In genomic region chr5:124806026-124806856, GRCh38 we compare ENCODE assay signal across 8 cellular contexts. TPM values are rescaled to one million over a fixed set of nuclear protein-coding genes. Genes with fewer than 3 reads are reported as not detected.
DNase-seq lines count a peak whose midpoint lies in the region; ATAC-seq and TF ChIP-seq lines count a peak whose summit lies in the region.

No MANE protein-coding gene starts in this region.

- TF ChIP-seq RAD21 in SK-N-SH (IDR thresholded peaks at IDR 0.05; ENCODE audit: low read length) = peak; percentile 39

- no peaks in the 10 kb centered on the region for H3K27me3 ChIP-seq in SK-N-SH (ENCODE audit: insufficient read depth)
- H3K27me3 ChIP-seq in heart left ventricle = no peaks in the 10 kb centered on the region
- no peaks in the 10 kb centered on the region for H3K27me3 ChIP-seq in Caco-2 (replicated peaks; ENCODE audit: control insufficient read depth, insufficient read depth, low read length)
- H3K27me3 ChIP-seq in tibial artery = no peaks in the 10 kb centered on the region

- H3K4me2 ChIP-seq in SK-N-SH = peak overlapping the region; percentile 25; the same call in 1 of the 2 replicates

- H3K4me3 ChIP-seq in SK-N-SH (ENCODE audit: low read depth in 2 of 2, low read length in 1 of 2) = no peak overlapping the region
- H3K4me3 ChIP-seq in heart left ventricle = no peak overlapping the region
- H3K4me3 ChIP-seq in Caco-2 (ENCODE audit: low read depth, low read length) = no peak overlapping the region
- H3K4me3 ChIP-seq in tibial artery = no peak overlapping the region

- H3K9me3 Mint-ChIP-seq in Caco-2 (ENCODE audit: unreplicated experiment) = no peaks in the 10 kb centered on the region
- peaks cover 3% of the 10 kb centered on the region for H3K9me3 Mint-ChIP-seq in activated T-helper 1 cell treated with anti-CD3 and anti-CD28 coated beads, Interleukin-12 subunit alpha, Interleukin-12 subunit beta, Interleukin-2, Interleukin-4 antibody, amounts not matched to agents 30 ng/mL and 10 ng/mL and 1 ng/mL, durations not matched to agents 14 hours and 24 hours and 36 hours

- no peak for TF ChIP-seq POLR2A in heart left ventricle (IDR thresholded peaks at IDR 0.05)

- POLR2A ChIA-PET in SK-N-SH (lab: Yijun Ruan, JAX) = interaction anchor here (1.0 to 1.9 kb wide), 2 partner anchors 58 to 60 kb away, joined by 4 to 10 read pairs; no protein-coding TSS in a partner anchor
- POLR2A ChIA-PET in Caco-2 (lab: Charles Lee) = no interaction called here

- H3K27ac ChIP-seq in SK-N-SH (ENCODE audit: low read depth in 2 of 2, low read length in 1 of 2) = peak overlapping the region in 1 of 2 experiments; percentile 89; a peak in 2 of 4 replicates
- no peak overlapping the region for H3K27ac ChIP-seq in heart left ventricle
- H3K27ac ChIP-seq in tibial artery = no peak overlapping the region

- H3K4me1 Mint-ChIP-seq in Caco-2 (ENCODE audit: low read depth, unreplicated experiment) = no peaks in the 10 kb centered on the region
- no peaks in the 10 kb centered on the region for H3K4me1 Mint-ChIP-seq in activated T-helper 1 cell treated with anti-CD3 and anti-CD28 coated beads, Interleukin-12 subunit alpha, Interleukin-12 subunit beta, Interleukin-2, Interleukin-4 antibody, amounts not matched to agents 30 ng/mL and 10 ng/mL and 1 ng/mL, durations not matched to agents 14 hours and 24 hours and 36 hours (ENCODE audit: low read depth)

- 48% methylated on average over 11 of the region's 11 CpGs for WGBS in SK-N-SH (ENCODE audit: low lambda C conversion rate)
- 31 to 37% (median 33%) methylated on average over 11 of the region's 11 CpGs for WGBS in heart left ventricle, 4 donors

- no TSS peak for BruUV-seq in Caco-2 (replicated peaks; lab: Mats Ljungman, UMichigan)

- H3K4me3 Mint-ChIP-seq in Caco-2 (ENCODE audit: unreplicated experiment) = no peak overlapping the region
- no peak overlapping the region for H3K4me3 Mint-ChIP-seq in activated T-helper 1 cell treated with anti-CD3 and anti-CD28 coated beads, Interleukin-12 subunit alpha, Interleukin-12 subunit beta, Interleukin-2, Interleukin-4 antibody, amounts not matched to agents 30 ng/mL and 10 ng/mL and 1 ng/mL, durations not matched to agents 14 hours and 24 hours and 36 hours

- peak overlapping the region; percentile 27 for H2AFZ ChIP-seq in SK-N-SH (ENCODE audit: low read depth)

- H3K9me2 ChIP-seq in SK-N-SH = no peaks in the 10 kb centered on the region

- peaks cover 3% of the 10 kb centered on the region for H3F3A ChIP-seq in SK-N-SH (replicated peaks; ENCODE audit: insufficient read depth)

- no peak overlapping the region for H3K27ac Mint-ChIP-seq in Caco-2 (ENCODE audit: unreplicated experiment)
- no peak overlapping the region for H3K27ac Mint-ChIP-seq in activated T-helper 1 cell treated with anti-CD3 and anti-CD28 coated beads, Interleukin-12 subunit alpha, Interleukin-12 subunit beta, Interleukin-2, Interleukin-4 antibody, amounts not matched to agents 30 ng/mL and 10 ng/mL and 1 ng/mL, durations not matched to agents 14 hours and 24 hours and 36 hours

- H3K36me3 ChIP-seq in SK-N-SH (replicated peaks in 1 of 2; ENCODE audit: control insufficient read depth in 1 of 2, insufficient read depth in 2 of 2, low read length in 1 of 2) (no peaks in the 10 kb centered on the region), heart left ventricle (no peaks in the 10 kb centered on the region), Caco-2 (ENCODE audit: control insufficient read depth, insufficient read depth, low read length) (no peaks in the 10 kb centered on the region), tibial artery (no peaks in the 10 kb centered on the region)

- CTCF ChIA-PET in SK-N-SH (lab: Yijun Ruan, JAX) = interaction anchor here (1.2 to 1.8 kb wide), 2 partner anchors 8 to 18 kb away, joined by 3 to 10 read pairs; no protein-coding TSS in a partner anchor
- CTCF ChIA-PET in Caco-2 (lab: Charles Lee) = no interaction called here

- no peaks in the 10 kb centered on the region for H3K79me2 ChIP-seq in SK-N-SH (ENCODE audit: insufficient read depth)

- ATAC-seq in heart left ventricle (peak in 3 of 4 donors; percentile 79 to 85 (median 83)), GM21515 (IDR thresholded peaks at IDR 0.05; ENCODE audit: unreplicated experiment) (no peak)

- peaks cover 0 to 13% of the 10 kb centered on the region in 2 experiments; a peak in 2 of 4 replicates for H3K4me1 ChIP-seq in SK-N-SH (ENCODE audit: control insufficient read depth in 1 of 2, insufficient read depth in 2 of 2, low read depth in 1 of 2, low read length in 1 of 2)
- peaks cover 0 to 11% (median 3%) of the 10 kb centered on the region in 12 donors for H3K4me1 ChIP-seq in heart left ventricle
- no peaks in the 10 kb centered on the region; the same call in 1 of the 2 replicates for H3K4me1 ChIP-seq in Caco-2
- H3K4me1 ChIP-seq in tibial artery = no peaks in the 10 kb centered on the region

- H3K36me3 Mint-ChIP-seq in Caco-2 (ENCODE audit: insufficient read depth, unreplicated experiment) = no peaks in the 10 kb centered on the region
- H3K36me3 Mint-ChIP-seq in activated T-helper 1 cell treated with anti-CD3 and anti-CD28 coated beads, Interleukin-12 subunit alpha, Interleukin-12 subunit beta, Interleukin-2, Interleukin-4 antibody, amounts not matched to agents 30 ng/mL and 10 ng/mL and 1 ng/mL, durations not matched to agents 14 hours and 24 hours and 36 hours (ENCODE audit: low read depth) = no peaks in the 10 kb centered on the region

- no peaks in the 10 kb centered on the region for H4K20me1 ChIP-seq in SK-N-SH (ENCODE audit: insufficient read depth)

- no peak for TF ChIP-seq CTCF in SK-N-SH (IDR thresholded peaks at IDR 0.05)
- TF ChIP-seq CTCF in heart left ventricle (IDR thresholded peaks at IDR 0.05) = no peak
- TF ChIP-seq CTCF in Caco-2 (IDR thresholded peaks at IDR 0.05; ENCODE audit: insufficient read depth in 1 of 2, low read depth in 1 of 2, low read length in 1 of 2, severe bottlenecking in 1 of 2, unreplicated experiment in 1 of 2) = no peak
- no peak for TF ChIP-seq CTCF in tibial artery (IDR thresholded peaks at IDR 0.05)

- no peak overlapping the region for H3K9ac ChIP-seq in SK-N-SH

- peak; percentile 80 for DNase-seq in NCI-H128 (lab: John Stamatoyannopoulos, UW; ENCODE audit: unreplicated experiment)
- DNase-seq in SK-N-SH = peak; percentile 78
- peak; percentile 78 to 89 (median 83) for DNase-seq in heart left ventricle
- peak; percentile 57 for DNase-seq in pulmonary artery endothelial cell (ENCODE audit: low read depth, low spot score)
- no peak for DNase-seq in Caco-2
- no peak for DNase-seq in tibial artery
- no peak for DNase-seq in activated T-helper 1 cell treated with anti-CD3 and anti-CD28 coated beads, Interleukin-12 subunit alpha, Interleukin-12 subunit beta, Interleukin-2, Interleukin-4 antibody, amounts not matched to agents 30 ng/mL and 10 ng/mL and 1 ng/mL, durations not matched to agents 14 hours and 24 hours and 36 hours (ENCODE audit: low spot score)

- peak in 1 of 2 experiments; percentile 15; a peak in 1 of 4 replicates for TF ChIP-seq EP300 in SK-N-SH (IDR thresholded peaks at IDR 0.05; ENCODE audit: borderline replicate concordance in 1 of 2, low read depth in 1 of 2, low read length in 1 of 2)

- H3K27me3 Mint-ChIP-seq in Caco-2 (ENCODE audit: insufficient read depth, unreplicated experiment) = no peaks in the 10 kb centered on the region
- H3K27me3 Mint-ChIP-seq in activated T-helper 1 cell treated with anti-CD3 and anti-CD28 coated beads, Interleukin-12 subunit alpha, Interleukin-12 subunit beta, Interleukin-2, Interleukin-4 antibody, amounts not matched to agents 30 ng/mL and 10 ng/mL and 1 ng/mL, durations not matched to agents 14 hours and 24 hours and 36 hours (ENCODE audit: insufficient read depth) = no peaks in the 10 kb centered on the region

- no peaks in the 10 kb centered on the region for H3K9me3 ChIP-seq in SK-N-SH
- no peaks in the 10 kb centered on the region for H3K9me3 ChIP-seq in heart left ventricle
- no peaks in the 10 kb centered on the region for H3K9me3 ChIP-seq in Caco-2
- H3K9me3 ChIP-seq in tibial artery = no peaks in the 10 kb centered on the region

- intact Hi-C loops in heart left ventricle (cut with DNase I) = no loop called here
- intact Hi-C loops in Caco-2 (cut with micrococcal nuclease; ENCODE audit: unreplicated experiment) = no loop called here
- intact Hi-C loops in tibial artery (cut with DNase I; ENCODE audit: low total_unique reads) = no loop called here
- intact Hi-C loops in activated T-helper 1 cell treated with anti-CD3 and anti-CD28 coated beads, Interleukin-12 subunit alpha, Interleukin-12 subunit beta, Interleukin-2, Interleukin-4 antibody, amounts not matched to agents 30 ng/mL and 10 ng/mL and 1 ng/mL, durations not matched to agents 14 hours and 24 hours and 36 hours (cut with micrococcal nuclease) = no loop called here

TF ChIP-seq in SK-N-SH, 30 proteins besides CTCF, POLR2A, EP300 and RAD21 (continues in another document):
- TF ChIP-seq FOSL2 (IDR thresholded peaks at IDR 0.05; ENCODE audit: borderline replicate concordance, low read depth) (no peak), ZBTB33 (IDR thresholded peaks at IDR 0.05; ENCODE audit: borderline replicate concordance, low read depth) (no peak), NFIC (IDR thresholded peaks at IDR 0.05; ENCODE audit: borderline replicate concordance) (peak; percentile 89)

RNA-seq across cellular contexts. Expression of gene ZNF608, which starts 59.8 kb away (rescaled TPM):
- polyA plus RNA-seq in SK-N-SH (2012; rRNA removed) (4.9 and 5.2 TPM in 2 replicates), heart left ventricle (1 to 10 TPM; 3.3 to 5.3 TPM)
- polyA plus RNA-seq in SK-N-SH (2012; cell fraction: cytosol; rRNA removed) = 3.6 and 4.6 TPM in 2 replicates
- 6.3 and 8.8 TPM in 2 replicates for polyA plus RNA-seq in SK-N-SH (2012; cell fraction: nucleus; rRNA removed)
- total RNA-seq in heart left ventricle (10 to 100 TPM in 6 of 9 donors, 1 to 10 TPM in 3; 8.5 to 26.7 (median 14.2) TPM), pulmonary artery endothelial cell (11.7 and 21.6 TPM in 2 replicates), Caco-2 (2022) (17.5 and 24.0 TPM in 2 replicates)
- total RNA-seq in activated T-helper 1 cell treated with anti-CD3 and anti-CD28 coated beads, Interleukin-12 subunit alpha, Interleukin-12 subunit beta, Interleukin-2, Interleukin-4 antibody, amounts not matched to agents 30 ng/mL and 10 ng/mL and 1 ng/mL, durations not matched to agents 14 hours and 24 hours and 36 hours = not detected in 2 replicates

Comparison
In these comparisons a context has a peak if more than half of its experiments do, and no peak if none do; other contexts are left out.
1. DNase-seq: peak in NCI-H128 (single experiment), SK-N-SH (single experiment), heart left ventricle (5 of 5) and pulmonary artery endothelial cell (single experiment); none in Caco-2 (0 of 2), tibial artery (0 of 2) and activated T-helper 1 cell treated with anti-CD3 and anti-CD28 coated beads, Interleukin-12 subunit alpha, Interleukin-12 subunit beta, Interleukin-2, Interleukin-4 antibody, amounts not matched to agents 30 ng/mL and 10 ng/mL and 1 ng/mL, durations not matched to agents 14 hours and 24 hours and 36 hours (single experiment).